Comparison of ENCODE assay signal across 8 cellular contexts in genomic region chr1:15523922-15524282, GRCh38. TPM values are rescaled to one million over a fixed set of nuclear protein-coding genes. Genes with fewer than 3 reads are reported as not detected.
DNase-seq lines count a peak whose midpoint lies in the region; TF ChIP-seq lines count a peak whose summit lies in the region.

Gene CASP9 (minus strand): TSS chr1:15524215. CDS start chr1:15524200, 15 bp downstream.

- H3F3A ChIP-seq in SU-DHL-6 (ENCODE audit: insufficient read depth) = peaks cover 12% of the 10 kb centered on the region

- WGBS in prostate gland = under 1% methylated on average over 26 of the region's 33 CpGs

- H3K79me2 ChIP-seq in SU-DHL-6 (ENCODE audit: insufficient read depth, low read length) = peaks cover 10% of the 10 kb centered on the region

- H3K36me3 ChIP-seq in SU-DHL-6 (ENCODE audit: low read length) (no peaks in the 10 kb centered on the region), prostate gland (no peaks in the 10 kb centered on the region)

- no peaks in the 10 kb centered on the region for H3K9me2 ChIP-seq in SU-DHL-6 (replicated peaks; ENCODE audit: insufficient read depth, low read length)

- H3K4me2 ChIP-seq in SU-DHL-6 (ENCODE audit: low read depth, low read length, poor library complexity, severe bottlenecking) = peak within 1 kb of the TSS; percentile 96

- H3K9me3 ChIP-seq in SU-DHL-6 (ENCODE audit: insufficient read depth, low read length) = no peaks in the 10 kb centered on the region
- H3K9me3 ChIP-seq in prostate gland = no peaks in the 10 kb centered on the region

- intact Hi-C loops in T-helper 1 cell treated with Interleukin-12 subunit alpha and Interleukin-12 subunit beta and Interleukin-4 antibody, amounts not matched to agents 30 ng/mL and 1 ng/mL, for 36 hours (cut with micrococcal nuclease) = loop anchor here (1.0 to 10.0 kb wide), 10 partner anchors 9 to 1789 kb away; partner anchors contain the start of genes ATP13A2, DDI2, FHAD1 and SDHB
- intact Hi-C loops in prostate gland (cut with DNase I) = no loop called here

- no peaks in the 10 kb centered on the region for H4K20me1 ChIP-seq in SU-DHL-6 (ENCODE audit: low read depth, low read length)

- peak within 1 kb of the TSS; percentile 59 for H3K9ac ChIP-seq in SU-DHL-6 (ENCODE audit: low read length)

- H3K4me3 ChIP-seq in SU-DHL-6 (ENCODE audit: insufficient read depth, low read length, poor library complexity, severe bottlenecking) (peak within 1 kb of the TSS; percentile 73), fibroblast of pulmonary artery (replicated peaks; ENCODE audit: low read depth, low read length) (peak within 1 kb of the TSS; percentile 92), prostate gland (peak within 1 kb of the TSS; percentile 63 to 83)

- H2AFZ ChIP-seq in SU-DHL-6 (ENCODE audit: low read depth, low read length, severe bottlenecking) = peak within 1 kb of the TSS; percentile 76

- DNase-seq in T-helper 1 cell (no peak), fibroblast of pulmonary artery (ENCODE audit: low read depth) (peak; percentile 49), prostate gland (ENCODE audit: low spot score) (no peak), NCI-H2196 (lab: John Stamatoyannopoulos, UW; ENCODE audit: unreplicated experiment) (no peak)
- DNase-seq in activated CD8-positive, alpha-beta memory T cell treated with anti-CD3 and anti-CD28 coated beads for 24 hours = no peak
- DNase-seq in activated CD8-positive, alpha-beta memory T cell treated with anti-CD3 and anti-CD28 coated beads, Interleukin-2, amount 50 U/mL, for 4 hours = no peak

- H3K27me3 ChIP-seq in SU-DHL-6 (ENCODE audit: low read length) (no peaks in the 10 kb centered on the region), prostate gland (replicated peaks; ENCODE audit: insufficient read depth) (no peaks in the 10 kb centered on the region)

- TF ChIP-seq CTCF in SU-DHL-6 (IDR thresholded peaks at IDR 0.05; ENCODE audit: insufficient read depth, low read length, poor library complexity, severe bottlenecking) = no peak
- TF ChIP-seq CTCF in fibroblast of pulmonary artery (IDR thresholded peaks at IDR 0.05; ENCODE audit: low read length, missing control alignments) = no peak
- peak in 1 of 4 experiments; percentile 13 for TF ChIP-seq CTCF in prostate gland (IDR thresholded peaks at IDR 0.05)

- peak; percentile 58 for TF ChIP-seq POLR2A in prostate gland (IDR thresholded peaks at IDR 0.05)

- H3K4me1 ChIP-seq in prostate gland (replicated peaks) = no peaks in the 10 kb centered on the region

- peak within 1 kb of the TSS; percentile 80 for H3K27ac ChIP-seq in SU-DHL-6 (ENCODE audit: low read depth, low read length)
- peak within 1 kb of the TSS; percentile 98 to 99 for H3K27ac ChIP-seq in prostate gland

RNA-seq across cellular contexts. Expression of gene CASP9, which starts in this region (rescaled TPM):
- 26.0 and 27.1 TPM in 2 replicates for total RNA-seq in T-helper 1 cell treated with Interleukin-12 subunit alpha and Interleukin-12 subunit beta and Interleukin-4 antibody, amounts not matched to agents 30 ng/mL and 1 ng/mL, for 36 hours
- total RNA-seq in prostate gland = 10 to 100 TPM; 22.2 to 46.1 TPM
